Comparison of ENCODE assay signal across 20 cellular contexts in the genomic region with DNA sequence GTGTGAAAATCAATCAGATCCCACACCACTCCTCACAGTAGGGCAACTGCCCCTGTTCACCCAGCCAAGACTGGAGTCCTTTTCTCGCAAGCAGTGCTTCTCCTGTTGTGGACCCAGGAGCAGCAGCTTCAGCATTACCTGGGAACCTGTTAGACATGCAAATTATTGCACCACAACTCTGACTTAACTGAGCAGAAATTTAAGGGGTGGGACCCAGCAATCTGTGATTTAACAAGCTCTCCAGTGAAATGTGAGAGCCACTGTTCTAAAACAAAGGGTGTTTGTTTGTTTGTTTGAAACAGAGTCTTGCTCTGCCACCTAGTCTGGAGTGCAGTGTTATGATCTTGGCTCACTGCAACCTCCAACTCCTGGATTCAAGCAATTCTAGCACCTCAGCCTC.
A peak's percentile ranks its signal among the peaks of the same experiment; 100 is the strongest.
DNase-seq lines count a peak whose midpoint lies in the region; ATAC-seq and TF ChIP-seq lines count a peak whose summit lies in the region.
"Had no signal": no experiment of that assay in that cellular context is flagged by ENCODE, and none has a peak within 500 bp of the region (broad histone marks: within the 10 kb centered on the region; RNA-seq: fewer than 3 reads in every experiment).

No MANE protein-coding gene starts in this region.

- WGBS in transverse colon (ENCODE audit: low coverage in 1 of 2), 2 donors, result 61% methylated on average over 1 of the region's 1 CpG; no CpG with 5 or more reads in 1 of the 2 donors

- peak overlapping the region in 1 of 2 donors; percentile 8 for H3K9ac ChIP-seq in colonic mucosa (ENCODE audit: low read depth in 2 of 2, low read length in 2 of 2)

- peak; percentile 53 for TF ChIP-seq POLR2A in transverse colon (IDR thresholded peaks at IDR 0.05)

- peak overlapping the region; percentile 49 for H3K27ac ChIP-seq in colonic mucosa
- H3K27ac ChIP-seq in transverse colon, result peak overlapping the region in 3 of 4 donors; percentile 67 to 80 (median 69)
- H3K27ac ChIP-seq: hepatocyte, tibial nerve had no signal

- H3K4me3 ChIP-seq in colonic mucosa, result no peak overlapping the region
- peak overlapping the region in 1 of 4 donors; percentile 29 for H3K4me3 ChIP-seq in transverse colon
- no peak overlapping the region for H3K4me3 ChIP-seq in MG63
- H3K4me3 ChIP-seq: hepatocyte, tibial nerve had no signal

- H3K4me1 ChIP-seq in colonic mucosa (no peaks in the 10 kb centered on the region), transverse colon (peaks cover 0 to 45% (median 16%) of the 10 kb centered on the region in 4 donors)
- H3K4me1 ChIP-seq: tibial nerve had no signal

- ATAC-seq in HG03135 (IDR thresholded peaks at IDR 0.05; ENCODE audit: unreplicated experiment) (no peak), omental fat pad (ENCODE audit: low FRiP score) (no peak)
- ATAC-seq: Right ventricle myocardium inferior had no signal

- DNase-seq in NCI-H526 (lab: John Stamatoyannopoulos, UW), result peak; percentile 85 to 87
- peak; percentile 47 for DNase-seq in colonic mucosa
- peak; percentile 53 for DNase-seq in left kidney (ENCODE audit: low read depth, low spot score)
- peak; percentile 48 for DNase-seq in transverse colon
- DNase-seq in omental fat pad (ENCODE audit: low spot score), result no peak
- no peak for DNase-seq in MG63
- DNase-seq: activated CD4-positive, alpha-beta T cell treated with anti-CD3 and anti-CD28 coated beads, Interleukin-2, amount 10 ng/mL, durations not matched to agents 7 days and 5 days; activated CD8-positive, alpha-beta memory T cell treated with anti-CD3 and anti-CD28 coated beads, Interleukin-2, amount 50 U/mL, for 48 hours; activated effector memory CD4-positive, alpha-beta T cell treated with Interleukin-2 at 50 U/mL for 16 hours; DMS79 treated with DMSO at 0.1 percent for 48 hours; foreskin fibroblast; H7; NCI-H1436; NCI-H2171 treated with DMSO at 0.1 percent for 48 hours; nephron progenitor cell; stimulated activated naive CD4-positive, alpha-beta T cell treated with Interleukin-2 at 50 U/mL for 16 hours had no signal

- no peak for TF ChIP-seq EP300 in transverse colon (IDR thresholded peaks at IDR 0.05; ENCODE audit: low read depth)

- TF ChIP-seq CTCF in colonic mucosa (IDR thresholded peaks at IDR 0.05), result no peak
- no peak for TF ChIP-seq CTCF in transverse colon (IDR thresholded peaks at IDR 0.05)
- TF ChIP-seq CTCF in omental fat pad (IDR thresholded peaks at IDR 0.05), result no peak

- intact Hi-C loops in colonic mucosa (cut with DNase I) (loop anchor here (5.0 kb wide), 1 partner anchor 113 kb away; no protein-coding TSS in a partner anchor), transverse colon (cut with DNase I; ENCODE audit: low total_unique reads) (no loop called here)

- H3K9me3 ChIP-seq in colonic mucosa (no peaks in the 10 kb centered on the region), transverse colon (no peaks in the 10 kb centered on the region), MG63 (no peaks in the 10 kb centered on the region)

- H3K36me3 ChIP-seq in colonic mucosa, result no peaks in the 10 kb centered on the region
- H3K36me3 ChIP-seq in transverse colon, result no peaks in the 10 kb centered on the region
- no peaks in the 10 kb centered on the region for H3K36me3 ChIP-seq in MG63
- H3K36me3 ChIP-seq: tibial nerve had no signal

- in situ Hi-C loops in transverse colon (cut with MboI; ENCODE audit: low pct_ligation_motif_present in 1 of 4, low pct_unique_long_range_greater_than_20kb in 1 of 4, low sequenced_read_pairs in 3 of 4), result no loop called here

- H3K27me3 ChIP-seq in colonic mucosa (no peaks in the 10 kb centered on the region), transverse colon (no peaks in the 10 kb centered on the region), MG63 (no peaks in the 10 kb centered on the region)
- H3K27me3 ChIP-seq: hepatocyte, tibial nerve had no signal

Comparison
In these comparisons a context has a peak if more than half of its experiments do, and no peak if none do; other contexts are left out.
1. DNase-seq: peak in NCI-H526 (2 of 2), colonic mucosa (single experiment), left kidney (single experiment) and transverse colon (single experiment); none in omental fat pad (single experiment) and MG63 (single experiment).